Comparison of ENCODE assay signal across 8 cellular contexts in genomic region chr3:25782938-25783660, GRCh38. TPM values are rescaled to one million over a fixed set of nuclear protein-coding genes. Genes with fewer than 3 reads are reported as not detected.
DNase-seq lines count a peak whose midpoint lies in the region; ATAC-seq lines count a peak whose summit lies in the region.

TSS of gene NGLY1 (minus strand) at chr3:25783443. CDS start at chr3:25783390, 53 bp downstream.

- peak within 1 kb of the TSS; percentile 82 for H2BK15ac ChIP-seq in neuronal stem cell (ENCODE audit: low read length)

- H3K27me3 ChIP-seq in SJSA1 (replicated peaks) (no peaks in the 10 kb centered on the region; the same call in 1 of the 2 replicates), neuronal stem cell (ENCODE audit: control insufficient read depth in 3 of 3, insufficient read depth in 3 of 3, low read depth in 1 of 3, low read length in 3 of 3) (no peaks in the 10 kb centered on the region), subcutaneous abdominal adipose tissue (ENCODE audit: control insufficient read depth in 5 of 5, insufficient read depth in 4 of 5, low read length in 5 of 5) (no peaks in the 10 kb centered on the region)

- H3K27ac ChIP-seq in SJSA1: peak within 1 kb of the TSS; percentile 25; the same call in 1 of the 2 replicates
- H3K27ac ChIP-seq in neuronal stem cell (replicated peaks; ENCODE audit: low read length): no peak within 1 kb of the TSS
- peak within 1 kb of the TSS; percentile 70 for H3K27ac ChIP-seq in subcutaneous abdominal adipose tissue (ENCODE audit: low read depth, low read length)

- H3K9me3 ChIP-seq in SJSA1 (replicated peaks) (no peaks in the 10 kb centered on the region), neuronal stem cell (replicated peaks in 1 of 2; ENCODE audit: control insufficient read depth in 2 of 2, insufficient read depth in 1 of 2, low read depth in 1 of 2, low read length in 2 of 2) (no peaks in the 10 kb centered on the region), subcutaneous abdominal adipose tissue (ENCODE audit: control insufficient read depth in 5 of 5, low read length in 5 of 5) (no peaks in the 10 kb centered on the region)

- H3K4ac ChIP-seq in neuronal stem cell (ENCODE audit: low read length): no peak within 1 kb of the TSS

- no CpG with 5 or more reads among the region's 72 CpGs for WGBS in neuronal stem cell (ENCODE audit: extremely low coverage in 2 of 2, insufficient read length in 2 of 2, insufficient replicate concordance in 1 of 2), 2 donors

- peak within 1 kb of the TSS; percentile 71 for H2BK5ac ChIP-seq in neuronal stem cell (ENCODE audit: low read length)

- H2BK12ac ChIP-seq in neuronal stem cell (ENCODE audit: low read length): peak within 1 kb of the TSS; percentile 92

- peak; percentile 77 for ATAC-seq in GM21737 (IDR thresholded peaks at IDR 0.05; ENCODE audit: unreplicated experiment)

- H3K4me3 ChIP-seq in SJSA1 (peak within 1 kb of the TSS; percentile 92), neuronal stem cell (ENCODE audit: low read length in 2 of 2) (peak within 1 kb of the TSS; percentile 82 to 92), subcutaneous abdominal adipose tissue (ENCODE audit: low read depth in 1 of 5, low read length in 5 of 5) (peak within 1 kb of the TSS; percentile 79 to 91 (median 88))

- peak within 1 kb of the TSS; percentile 100 for H3K18ac ChIP-seq in neuronal stem cell (ENCODE audit: low read length)

- no peak within 1 kb of the TSS for H2AK5ac ChIP-seq in neuronal stem cell (ENCODE audit: low read depth, low read length)

- H2BK120ac ChIP-seq in neuronal stem cell (ENCODE audit: low read depth, low read length): peak within 1 kb of the TSS; percentile 38

- H4K91ac ChIP-seq in neuronal stem cell (ENCODE audit: low read depth, low read length, poor library complexity): no peak within 1 kb of the TSS

- H3K4me2 ChIP-seq in neuronal stem cell (ENCODE audit: insufficient read depth, low read length, poor library complexity, severe bottlenecking): peak within 1 kb of the TSS; percentile 71

- peak within 1 kb of the TSS; percentile 90 for H3K23ac ChIP-seq in neuronal stem cell (ENCODE audit: low read depth, low read length, poor library complexity)

- DNase-seq in EL (peak; percentile 82), KG1 (lab: John Stamatoyannopoulos, UW) (peak; percentile 54), SJSA1 (ENCODE audit: low read depth in 1 of 2, low spot score in 2 of 2) (peak; percentile 64 to 78), foreskin melanocyte (peak; percentile 42), neuronal stem cell (ENCODE audit: low spot score) (peak; percentile 79)
- DNase-seq in activated gamma-delta T cell treated with anti-CD3 and anti-CD28 coated beads, Interleukin-2, amount 50 U/mL, for 16 hours (ENCODE audit: low read depth): peak; percentile 71

- H3K36me3 ChIP-seq in SJSA1: no peaks in the 10 kb centered on the region; the same call in 1 of the 2 replicates
- peaks cover 0 to 5% of the 10 kb centered on the region in 2 donors for H3K36me3 ChIP-seq in neuronal stem cell (replicated peaks in 1 of 2; ENCODE audit: control insufficient read depth in 2 of 2, insufficient read depth in 2 of 2, low read length in 2 of 2)
- H3K36me3 ChIP-seq in subcutaneous abdominal adipose tissue (ENCODE audit: control insufficient read depth in 5 of 5, insufficient read depth in 5 of 5, low read length in 5 of 5): peaks cover 0 to 5% (median under 1%) of the 10 kb centered on the region in 5 donors

- no peaks in the 10 kb centered on the region for H3K79me1 ChIP-seq in neuronal stem cell (ENCODE audit: low read depth, low read length)

- peak within 1 kb of the TSS; percentile 91 for H3K9ac ChIP-seq in neuronal stem cell (ENCODE audit: low read depth, low read length, poor library complexity)
- H3K9ac ChIP-seq in subcutaneous abdominal adipose tissue (ENCODE audit: low read length in 5 of 5): peak within 1 kb of the TSS; percentile 66 to 87 (median 78)

- no peak within 1 kb of the TSS for H4K8ac ChIP-seq in neuronal stem cell (ENCODE audit: low read depth, low read length)

- H2AFZ ChIP-seq in neuronal stem cell (ENCODE audit: low read length): peak within 1 kb of the TSS; percentile 98

- H3K4me1 ChIP-seq in SJSA1 (replicated peaks) (peaks cover 12% of the 10 kb centered on the region), neuronal stem cell (ENCODE audit: control insufficient read depth in 2 of 2, insufficient read depth in 1 of 2, low read depth in 1 of 2, low read length in 2 of 2) (peaks cover 0 to 3% of the 10 kb centered on the region in 2 donors), subcutaneous abdominal adipose tissue (ENCODE audit: control insufficient read depth in 5 of 5, insufficient read depth in 5 of 5, low read length in 5 of 5) (peaks cover 3 to 38% (median 18%) of the 10 kb centered on the region in 5 donors)

- peak within 1 kb of the TSS; percentile 50 for H3K14ac ChIP-seq in neuronal stem cell (ENCODE audit: low read length)

RNA-seq across cellular contexts. Expression of gene NGLY1, which starts in this region (rescaled TPM):
- 14.1 and 24.7 TPM in 2 replicates for total RNA-seq in SJSA1 (2014; rRNA removed; shearing (Covaris generic))
- 11.5 TPM for polyA plus RNA-seq in neuronal stem cell (2013, experiment 1 of 2)
- polyA plus RNA-seq in neuronal stem cell (2013, experiment 2 of 2): 10.1 TPM
